In genomic region chr17:39863918-39864746, GRCh38 we compare ENCODE assay signal across 8 cellular contexts. TPM values are rescaled to one million over a fixed set of nuclear protein-coding genes. Genes with fewer than 3 reads are reported as not detected.
DNase-seq lines count a peak whose midpoint lies in the region; ATAC-seq lines count a peak whose summit lies in the region.

Gene IKZF3 (minus strand): TSS chr17:39864312. CDS start chr17:39864126, 186 bp downstream.

- H3K9me3 ChIP-seq in duodenal mucosa (ENCODE audit: control insufficient read depth in 1 of 2, low read length in 2 of 2) (no peaks in the 10 kb centered on the region), muscle layer of duodenum (ENCODE audit: control insufficient read depth in 1 of 2, low read length in 2 of 2) (peaks cover 7 to 11% of the 10 kb centered on the region in 2 donors)

- peaks cover 4% of the 10 kb centered on the region for H3K27me3 Mint-ChIP-seq in activated CD4-positive, alpha-beta T cell treated with anti-CD3 and anti-CD28 coated beads, Interleukin-2, amount 10 ng/mL, durations not matched to agents 24 days and 14 days
- no peaks in the 10 kb centered on the region for H3K27me3 Mint-ChIP-seq in stimulated activated naive B cell treated with anti-CD40 and anti-IgM and Interleukin-4, amounts not matched to agents 10 μg/mL and 1 μg/mL and 100 μg/mL, for 72 hours

- no peaks in the 10 kb centered on the region for H3K9me3 Mint-ChIP-seq in activated CD4-positive, alpha-beta T cell treated with anti-CD3 and anti-CD28 coated beads, Interleukin-2, amount 10 ng/mL, durations not matched to agents 24 days and 14 days
- H3K9me3 Mint-ChIP-seq in stimulated activated naive B cell treated with anti-CD40 and anti-IgM and Interleukin-4, amounts not matched to agents 10 μg/mL and 1 μg/mL and 100 μg/mL, for 72 hours = peaks cover 0 to 4% of the 10 kb centered on the region in 2 donors

- intact Hi-C loops in activated CD4-positive, alpha-beta T cell treated with anti-CD3 and anti-CD28 coated beads, Interleukin-2, amount 10 ng/mL, durations not matched to agents 24 days and 14 days (cut with micrococcal nuclease) = loop anchor here (1.0 to 5.0 kb wide), 3 partner anchors 52 to 242 kb away; partner anchors contain the start of gene MIEN1

- peak within 1 kb of the TSS; percentile 87 for H3K27ac Mint-ChIP-seq in activated CD4-positive, alpha-beta T cell treated with anti-CD3 and anti-CD28 coated beads, Interleukin-2, amount 10 ng/mL, durations not matched to agents 24 days and 14 days
- peak within 1 kb of the TSS; percentile 98 for H3K27ac Mint-ChIP-seq in stimulated activated naive B cell treated with anti-CD40 and anti-IgM and Interleukin-4, amounts not matched to agents 10 μg/mL and 1 μg/mL and 100 μg/mL, for 72 hours

- H3K9ac ChIP-seq in duodenal mucosa (ENCODE audit: low read depth in 1 of 2, low read length in 2 of 2) = peak within 1 kb of the TSS; percentile 18 to 33

- H3K36me3 ChIP-seq in duodenal mucosa (ENCODE audit: control insufficient read depth in 1 of 2, insufficient read depth in 2 of 2, low read length in 2 of 2) (no peaks in the 10 kb centered on the region), muscle layer of duodenum (ENCODE audit: control insufficient read depth in 1 of 2, insufficient read depth in 2 of 2, low read length in 2 of 2) (no peaks in the 10 kb centered on the region)

- H3K4me3 Mint-ChIP-seq in activated CD4-positive, alpha-beta T cell treated with anti-CD3 and anti-CD28 coated beads, Interleukin-2, amount 10 ng/mL, durations not matched to agents 24 days and 14 days = peak within 1 kb of the TSS; percentile 90
- peak within 1 kb of the TSS; percentile 96 for H3K4me3 Mint-ChIP-seq in stimulated activated naive B cell treated with anti-CD40 and anti-IgM and Interleukin-4, amounts not matched to agents 10 μg/mL and 1 μg/mL and 100 μg/mL, for 72 hours

- H3K36me3 Mint-ChIP-seq in activated CD4-positive, alpha-beta T cell treated with anti-CD3 and anti-CD28 coated beads, Interleukin-2, amount 10 ng/mL, durations not matched to agents 24 days and 14 days (ENCODE audit: low read depth) = peaks cover 2% of the 10 kb centered on the region
- peaks cover 23 to 24% of the 10 kb centered on the region in 2 donors for H3K36me3 Mint-ChIP-seq in stimulated activated naive B cell treated with anti-CD40 and anti-IgM and Interleukin-4, amounts not matched to agents 10 μg/mL and 1 μg/mL and 100 μg/mL, for 72 hours

- H3K4me1 Mint-ChIP-seq in activated CD4-positive, alpha-beta T cell treated with anti-CD3 and anti-CD28 coated beads, Interleukin-2, amount 10 ng/mL, durations not matched to agents 24 days and 14 days = peaks cover 51% of the 10 kb centered on the region
- peaks cover 29 to 55% of the 10 kb centered on the region in 2 donors for H3K4me1 Mint-ChIP-seq in stimulated activated naive B cell treated with anti-CD40 and anti-IgM and Interleukin-4, amounts not matched to agents 10 μg/mL and 1 μg/mL and 100 μg/mL, for 72 hours

- peak; percentile 45 for ATAC-seq in GM21528 (IDR thresholded peaks at IDR 0.05; ENCODE audit: low FRiP score, unreplicated experiment)
- ATAC-seq in stimulated activated naive B cell treated with anti-CD40 and anti-IgM and Interleukin-4, amounts not matched to agents 10 μg/mL and 1 μg/mL and 100 μg/mL, for 72 hours (replicated peaks) = peak; percentile 70 to 71

- DNase-seq in DMS 273 treated with DMSO at 0.1 percent for 48 hours (lab: John Stamatoyannopoulos, UW) (peak; percentile 44), NCI-H128 (lab: John Stamatoyannopoulos, UW; ENCODE audit: unreplicated experiment) (peak; percentile 14), middle frontal gyrus (ENCODE audit: extremely low spot score, low spot score) (no peak)
- peak; percentile 95 for DNase-seq in activated CD4-positive, alpha-beta T cell treated with anti-CD3 and anti-CD28 coated beads, Interleukin-2, amount 10 ng/mL, durations not matched to agents 24 days and 14 days
- peak; percentile 90 for DNase-seq in stimulated activated naive B cell treated with anti-CD40 and anti-IgM and Interleukin-4, amounts not matched to agents 10 μg/mL and 1 μg/mL and 100 μg/mL, for 72 hours

- H3K27ac ChIP-seq in duodenal mucosa (ENCODE audit: low read depth, low read length) (peak within 1 kb of the TSS; percentile 17), muscle layer of duodenum (ENCODE audit: low read length) (peak within 1 kb of the TSS; percentile 3)

- H3K27me3 ChIP-seq in duodenal mucosa (ENCODE audit: control insufficient read depth in 1 of 2, insufficient read depth in 2 of 2, low read length in 2 of 2) (peaks cover 29 to 35% of the 10 kb centered on the region in 2 donors), muscle layer of duodenum (ENCODE audit: low read depth, low read length) (peaks cover 34% of the 10 kb centered on the region)

- H3K4me1 ChIP-seq in duodenal mucosa (ENCODE audit: control insufficient read depth in 1 of 2, insufficient read depth in 2 of 2, low read length in 2 of 2) = peaks cover 4 to 10% of the 10 kb centered on the region in 2 donors
- H3K4me1 ChIP-seq in muscle layer of duodenum (ENCODE audit: control insufficient read depth in 1 of 2, insufficient read depth in 2 of 2, low read length in 2 of 2) = peaks cover 0 to 7% of the 10 kb centered on the region in 2 donors

- peak within 1 kb of the TSS; percentile 56 to 63 for H3K4me3 ChIP-seq in duodenal mucosa (ENCODE audit: low read depth in 1 of 2, low read length in 2 of 2)
- peak within 1 kb of the TSS; percentile 30 to 39 for H3K4me3 ChIP-seq in muscle layer of duodenum (ENCODE audit: low read depth in 1 of 2, low read length in 2 of 2)

RNA-seq across cellular contexts. Expression of gene IKZF3, which starts in this region (rescaled TPM):
- 14.7 and 15.9 TPM in 2 replicates for total RNA-seq in activated CD4-positive, alpha-beta T cell treated with anti-CD3 and anti-CD28 coated beads, Interleukin-2, amount 10 ng/mL, durations not matched to agents 24 days and 14 days
